ENCODE assay signal across 24 cellular contexts in genomic region chr2:158482594-158482993, GRCh38. TPM values are rescaled to one million over a fixed set of nuclear protein-coding genes. Genes with fewer than 3 reads are reported as not detected.
A peak's percentile ranks its signal among the peaks of the same experiment; 100 is the strongest.
DNase-seq lines count a peak whose midpoint lies in the region; ATAC-seq, FAIRE-seq and TF ChIP-seq lines count a peak whose summit lies in the region.
"Had no signal": no experiment of that assay in that cellular context is flagged by ENCODE, and none has a peak within 500 bp of the region (broad histone marks: within the 10 kb centered on the region; RNA-seq: fewer than 3 reads in every experiment).

No MANE protein-coding gene starts in this region.

- H3K79me2 ChIP-seq in HCT116 (ENCODE audit: insufficient read depth, low read length), result peaks cover 72% of the 10 kb centered on the region
- H3K79me2 ChIP-seq in hepatocyte, result peaks cover 78% of the 10 kb centered on the region

- no peak overlapping the region for H3K27ac Mint-ChIP-seq in immature natural killer cell
- H3K27ac Mint-ChIP-seq: activated B cell treated with CpG ODN at 0.5 μM for 24 hours; activated CD4-positive, alpha-beta memory T cell treated with anti-CD3 and anti-CD28 coated beads for 36 hours; memory B cell; progenitor cell of endocrine pancreas had no signal

- H3K9ac ChIP-seq in HCT116 (ENCODE audit: low read length), result no peak overlapping the region

- H3K4me3 ChIP-seq in HCT116 (replicated peaks in 1 of 2; ENCODE audit: low read depth in 1 of 2, low read length in 2 of 2) (no peak overlapping the region), hepatocyte (no peak overlapping the region)
- H3K4me3 ChIP-seq: colonic mucosa had no signal

- H3K27me3 Mint-ChIP-seq in immature natural killer cell (ENCODE audit: low read depth in 3 of 3), result peaks cover 0 to 1% (median 0%) of the 10 kb centered on the region in 3 donors
- H3K27me3 Mint-ChIP-seq: activated B cell treated with CpG ODN at 0.5 μM for 24 hours; activated CD4-positive, alpha-beta memory T cell treated with anti-CD3 and anti-CD28 coated beads for 36 hours; memory B cell; naive thymus-derived CD4-positive, alpha-beta T cell; progenitor cell of endocrine pancreas had no signal

- H3K4me1 ChIP-seq in HCT116 (ENCODE audit: control insufficient read depth in 1 of 2, insufficient read depth in 2 of 2, low read length in 2 of 2), result peaks cover 0 to 24% of the 10 kb centered on the region in 2 experiments; a peak in 3 of 4 replicates
- peaks cover 4% of the 10 kb centered on the region for H3K4me1 ChIP-seq in hepatocyte (ENCODE audit: insufficient read depth)

- H3K36me3 Mint-ChIP-seq in immature natural killer cell, result no peaks in the 10 kb centered on the region
- H3K36me3 Mint-ChIP-seq: memory B cell had no signal

- TF ChIP-seq CTCF in HCT116 (IDR thresholded peaks at IDR 0.05 in 2 of 3, conservative IDR thresholded peaks at IDR 0.05 in 1 of 3; ENCODE audit: borderline replicate concordance in 1 of 3, insufficient read depth in 1 of 3, low read depth in 2 of 3, low read length in 2 of 3) (no peak), hepatocyte (IDR thresholded peaks at IDR 0.05; ENCODE audit: poor library complexity) (no peak)

- H3K27me3 ChIP-seq in HCT116 (ENCODE audit: insufficient read depth, low read length) (no peaks in the 10 kb centered on the region), hepatocyte (no peaks in the 10 kb centered on the region)
- H3K27me3 ChIP-seq: colonic mucosa had no signal

- CTCF ChIA-PET in HCT116 (lab: Charles Lee), result no interaction called here

- H3K36me3 ChIP-seq in HCT116 (ENCODE audit: control insufficient read depth in 1 of 2, insufficient read depth in 2 of 2, low read length in 2 of 2), result no peaks in the 10 kb centered on the region
- H3K36me3 ChIP-seq in hepatocyte (replicated peaks; ENCODE audit: insufficient read depth, low read depth), result no peaks in the 10 kb centered on the region
- H3K36me3 ChIP-seq: colonic mucosa had no signal

- H4K20me1 ChIP-seq in HCT116 (ENCODE audit: insufficient read depth), result no peaks in the 10 kb centered on the region; the same call in 1 of the 2 replicates
- H4K20me1 ChIP-seq in hepatocyte (ENCODE audit: insufficient read depth, poor library complexity, severe bottlenecking), result peaks cover 5% of the 10 kb centered on the region

- no peak overlapping the region for H3K27ac ChIP-seq in HCT116 (ENCODE audit: low read depth, low read length)
- peak overlapping the region; percentile 29 for H3K27ac ChIP-seq in hepatocyte
- H3K27ac ChIP-seq: C4-2B, colonic mucosa had no signal

- H2AFZ ChIP-seq in HCT116 (ENCODE audit: low read depth, low read length, poor library complexity, severe bottlenecking) (no peak overlapping the region), hepatocyte (no peak overlapping the region)

- H3K9me3 Mint-ChIP-seq in immature natural killer cell, result no peaks in the 10 kb centered on the region
- H3K9me3 Mint-ChIP-seq: activated B cell treated with CpG ODN at 0.5 μM for 24 hours; activated CD4-positive, alpha-beta memory T cell treated with anti-CD3 and anti-CD28 coated beads for 36 hours; memory B cell had no signal

- H3K9me2 ChIP-seq in HCT116 (ENCODE audit: insufficient read depth) (no peaks in the 10 kb centered on the region), hepatocyte (replicated peaks; ENCODE audit: insufficient read depth) (no peaks in the 10 kb centered on the region)

- intact Hi-C loops in HCT116 (cut with micrococcal nuclease), result no loop called here

- H3K9me3 ChIP-seq in HCT116 (ENCODE audit: control insufficient read depth in 1 of 2, insufficient read depth in 1 of 2, low read depth in 1 of 2, low read length in 2 of 2) (no peaks in the 10 kb centered on the region), hepatocyte (ENCODE audit: low read depth) (no peaks in the 10 kb centered on the region)
- H3K9me3 ChIP-seq: colonic mucosa had no signal

- no peak for ATAC-seq in HCT116
- ATAC-seq: naive thymus-derived CD4-positive, alpha-beta T cell had no signal

- no peak for FAIRE-seq in frontal cortex (lab: Jason Lieb, UNC)
- FAIRE-seq: endometrium, GM12892 had no signal

- H3K4me2 ChIP-seq in HCT116 (ENCODE audit: low read length) (peak overlapping the region; percentile 30; the same call in 1 of the 2 replicates), hepatocyte (no peak overlapping the region)

- peaks cover 2 to 3% of the 10 kb centered on the region in 2 donors for H3K4me1 Mint-ChIP-seq in immature natural killer cell
- H3K4me1 Mint-ChIP-seq: activated B cell treated with CpG ODN at 0.5 μM for 24 hours, memory B cell had no signal

- H3K4me3 Mint-ChIP-seq in immature natural killer cell, result no peak overlapping the region
- H3K4me3 Mint-ChIP-seq: activated B cell treated with CpG ODN at 0.5 μM for 24 hours; activated CD4-positive, alpha-beta memory T cell treated with anti-CD3 and anti-CD28 coated beads for 36 hours; memory B cell; naive thymus-derived CD4-positive, alpha-beta T cell had no signal

- POLR2A ChIA-PET in HCT116 (lab: Charles Lee), result no interaction called here

- RAD21 ChIA-PET in HCT116 (lab: Charles Lee; ENCODE audit: low non-redundant PET in 1 of 2, low total read pairs in 2 of 2, uncharacterized antibody in 2 of 2, unreplicated experiment in 2 of 2), result no interaction called here

- DNase-seq in A172 (ENCODE audit: low spot score) (peak; percentile 36), HCT116 (ENCODE audit: low read depth, low spot score) (no peak), amniotic epithelial cell (ENCODE audit: low read depth) (peak; percentile 47), hepatocyte (ENCODE audit: low spot score) (no peak), NCI-H1417 (lab: John Stamatoyannopoulos, UW) (no peak), frontal cortex (ENCODE audit: low spot score in 2 of 2) (no peak), NCI-H2081 treated with DMSO at 0.1 percent for 48 hours (lab: John Stamatoyannopoulos, UW) (no peak), immature natural killer cell (no peak)
- DNase-seq: activated B cell treated with CpG ODN at 0.5 μM for 24 hours; activated CD4-positive, alpha-beta memory T cell treated with anti-CD3 and anti-CD28 coated beads for 36 hours; activated naive CD4-positive, alpha-beta T cell treated with Interleukin-2 at 50 U/mL for 16 hours; aorta; colonic mucosa; naive thymus-derived CD4-positive, alpha-beta T cell; NCI-H1105 treated with DMSO at 0.1 percent for 48 hours; NCI-H2171 treated with DMSO at 0.1 percent for 48 hours; NCI-H774; OCI-M1; T-helper 2 cell had no signal

- BruUV-seq in HCT116 (replicated peaks; lab: Mats Ljungman, UMichigan), result no TSS peak

- no peak for TF ChIP-seq RAD21 in HCT116 (IDR thresholded peaks at IDR 0.05; ENCODE audit: low read depth)

- TF ChIP-seq POLR2A in HCT116 (IDR thresholded peaks at IDR 0.05; ENCODE audit: borderline replicate concordance, extremely low read depth, insufficient read depth, insufficient read length), result no peak

TF ChIP-seq in HCT116, 20 proteins besides CTCF, POLR2A, EP300 and RAD21 (continues in another document):
- TF ChIP-seq ZFX (IDR thresholded peaks at IDR 0.05) (no peak), CEBPB (IDR thresholded peaks at IDR 0.05; ENCODE audit: low read depth) (no peak), CBX3 (IDR thresholded peaks at IDR 0.05; ENCODE audit: low read depth) (no peak), ELF1 (IDR thresholded peaks at IDR 0.05; ENCODE audit: borderline replicate concordance, low read depth) (no peak), REST (IDR thresholded peaks at IDR 0.05; ENCODE audit: low read depth) (no peak), ATF3 (IDR thresholded peaks at IDR 0.05) (no peak), POLR2AphosphoS5 (IDR thresholded peaks at IDR 0.05; ENCODE audit: low read depth, low read length) (no peak), JUND (IDR thresholded peaks at IDR 0.05) (no peak), YY1 (IDR thresholded peaks at IDR 0.05; ENCODE audit: extremely low read depth, insufficient replicate concordance, low read depth, low read length) (no peak), SP1 (IDR thresholded peaks at IDR 0.05; ENCODE audit: low read depth) (no peak), ZNF274 (IDR thresholded peaks at IDR 0.05; ENCODE audit: low read depth, low read length) (no peak)

RNA-seq across cellular contexts. Expression of gene PKP4, which starts 25.8 kb away (rescaled TPM):
- 39.6 and 52.6 TPM in 2 replicates for total RNA-seq in A172 (2014; rRNA removed; shearing (Covaris generic))
- total RNA-seq in HCT116 (2021; ENCODE audit: unreplicated experiment) (55.2 TPM), hepatocyte (32.2 and 43.3 TPM in 2 replicates), frontal cortex (103 TPM)
- 32.4 and 36.9 TPM in 2 replicates for polyA plus RNA-seq in HCT116 (2012)
- polyA plus RNA-seq in hepatocyte (7.5 and 10.6 TPM in 2 replicates), immature natural killer cell (1 to 10 TPM in 1 of 3 donors, under 1 TPM in 2; 0.13 to 1.7 (median 0.47) TPM)

RNA-seq across cellular contexts. Expression of gene CCDC148, which starts 26.0 kb away (rescaled TPM):
- total RNA-seq in A172 (2014; rRNA removed; shearing (Covaris generic)), result 0.65 and 0.90 TPM in 2 replicates
- total RNA-seq in HCT116 (2021; ENCODE audit: unreplicated experiment), result 0.59 TPM
- polyA plus RNA-seq in HCT116 (2012), result 0.29 and 0.33 TPM in 2 replicates
- 1.6 and 2.2 TPM in 2 replicates for total RNA-seq in hepatocyte
- polyA plus RNA-seq in hepatocyte, result 0.62 and 1.7 TPM in 2 replicates
- total RNA-seq in frontal cortex, result 32.6 TPM
- polyA plus RNA-seq in immature natural killer cell, result not detected
- total RNA-seq: activated B cell treated with CpG ODN at 0.5 μM for 24 hours had no signal

Comparison
In these comparisons a context has a peak if more than half of its experiments do, and no peak if none do; other contexts are left out.
1. DNase-seq: peak in A172 (single experiment) and amniotic epithelial cell (single experiment); none in HCT116 (single experiment), hepatocyte (single experiment), NCI-H1417 (0 of 3), frontal cortex (0 of 2), NCI-H2081 treated with DMSO at 0.1 percent for 48 hours (single experiment) and immature natural killer cell (0 of 3).
2. RNA of gene CCDC148, which starts 26.0 kb away (total RNA-seq): 32.6 TPM in frontal cortex (single experiment); 1.6 to 2.2 TPM in hepatocyte, 0.65 to 0.90 TPM in A172 and 0.59 TPM in HCT116 (single experiment); every median in the first group is over 10 times any median in the second.